Comparison of ENCODE assay signal across 11 cellular contexts in the genomic region with DNA sequence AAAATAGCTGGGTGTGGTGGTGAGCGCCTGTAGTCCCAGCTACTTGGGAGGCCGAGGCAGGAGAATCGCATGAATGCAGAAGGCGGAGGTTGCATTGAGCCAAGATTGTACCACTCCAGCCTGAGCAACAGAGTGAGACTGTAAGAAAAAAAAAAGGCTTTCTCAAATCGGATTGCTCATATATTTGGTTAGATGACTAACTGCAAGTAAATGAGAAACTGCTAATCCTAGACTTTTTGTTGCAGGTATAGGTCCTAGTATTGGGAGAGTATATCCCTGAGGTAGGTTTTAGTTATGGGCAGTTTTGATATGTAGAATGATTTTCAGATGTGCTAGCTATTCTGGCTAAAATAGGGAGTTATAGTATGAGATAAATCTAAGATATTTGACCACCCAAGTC.
"Had no signal": no experiment of that assay in that cellular context is flagged by ENCODE, and none has a peak within 500 bp of the region (broad histone marks: within the 10 kb centered on the region; RNA-seq: fewer than 3 reads in every experiment).

No MANE protein-coding gene starts in this region.

- H3K27ac ChIP-seq: GM23248 had no signal

- FAIRE-seq: H1, H54 had no signal

- H3K9ac ChIP-seq: GM23248 had no signal

- DNase-seq: GM23248, GOT3, H7, H9, HCEC 1CT, HFFc6 had no signal

- H3K4me2 ChIP-seq: GM23338 had no signal

- H3K4me1 ChIP-seq: HAP-1 had no signal

- H3K36me3 ChIP-seq: HAP-1 had no signal

- H2AFZ ChIP-seq: GM23248, GM23338 had no signal

- H3K9me3 ChIP-seq: HAP-1 had no signal

- H3K4me3 ChIP-seq: GM23248, GM23338, HAP-1 had no signal

- ATAC-seq: GM23338, HCT116 had no signal
